In genomic region chrX:24153175-24153795, GRCh38 we compare ENCODE assay signal across 8 cellular contexts. TPM values are rescaled to one million over a fixed set of nuclear protein-coding genes. Genes with fewer than 3 reads are reported as not detected.
A peak's percentile ranks its signal among the peaks of the same experiment; 100 is the strongest.
DNase-seq lines count a peak whose midpoint lies in the region; ATAC-seq, FAIRE-seq and TF ChIP-seq lines count a peak whose summit lies in the region.

No MANE protein-coding gene starts in this region.

- H3K27me3 ChIP-seq in Karpas-422 (ENCODE audit: low read length) (no peaks in the 10 kb centered on the region), astrocyte (ENCODE audit: insufficient read depth, low read length) (no peaks in the 10 kb centered on the region)

- H3K36me3 Mint-ChIP-seq in astrocyte (ENCODE audit: low read depth, unreplicated experiment) (no peaks in the 10 kb centered on the region), nephron progenitor cell (ENCODE audit: low read depth) (peaks cover 21% of the 10 kb centered on the region)

- H3K79me2 ChIP-seq in Karpas-422 (ENCODE audit: low read length), result peaks cover 79% of the 10 kb centered on the region
- peaks cover 80% of the 10 kb centered on the region for H3K79me2 ChIP-seq in astrocyte (ENCODE audit: insufficient read depth, low read length)

- H3K9me2 ChIP-seq in Karpas-422 (replicated peaks; ENCODE audit: insufficient read depth, low read length), result no peaks in the 10 kb centered on the region

- H3K4me1 Mint-ChIP-seq in astrocyte (ENCODE audit: low read depth, unreplicated experiment) (peaks cover 18% of the 10 kb centered on the region), nephron progenitor cell (peaks cover 56% of the 10 kb centered on the region)

- no peak overlapping the region for H2AFZ ChIP-seq in Karpas-422 (ENCODE audit: low read length)
- no peak overlapping the region for H2AFZ ChIP-seq in astrocyte (ENCODE audit: low read depth, low read length)

- FAIRE-seq in astrocyte (lab: Jason Lieb, UNC), result peak; percentile 88

- H3K4me2 ChIP-seq in Karpas-422 (ENCODE audit: low read depth, low read length, poor library complexity, severe bottlenecking) (peak overlapping the region; percentile 89), astrocyte (ENCODE audit: low read length) (peak overlapping the region; percentile 34)

- peaks cover 13% of the 10 kb centered on the region; the same call in 1 of the 2 replicates for H4K20me1 ChIP-seq in Karpas-422 (ENCODE audit: insufficient read depth, low read depth, low read length)
- H4K20me1 ChIP-seq in astrocyte (ENCODE audit: insufficient read depth, low read length), result peaks cover 71% of the 10 kb centered on the region

- H3K4me3 Mint-ChIP-seq in astrocyte (ENCODE audit: unreplicated experiment) (peak overlapping the region; percentile 51), nephron progenitor cell (peak overlapping the region; percentile 98)

- H3K27ac Mint-ChIP-seq in astrocyte (ENCODE audit: unreplicated experiment) (peak overlapping the region; percentile 79), nephron progenitor cell (peak overlapping the region; percentile 97)

- DNase-seq in DMS79 treated with DMSO at 0.1 percent for 48 hours (lab: John Stamatoyannopoulos, UW) (peak; percentile 6), Karpas-422 (peak; percentile 53), astrocyte (ENCODE audit: low read depth) (no peak), nephron progenitor cell (peak; percentile 37), NCI-H1417 treated with DMSO at 0.1 percent for 48 hours (lab: John Stamatoyannopoulos, UW) (no peak)

- no peak for ATAC-seq in GM19463 (IDR thresholded peaks at IDR 0.05; ENCODE audit: unreplicated experiment)
- ATAC-seq in GM18517 (IDR thresholded peaks at IDR 0.05; ENCODE audit: unreplicated experiment), result no peak
- no peak for ATAC-seq in HG03432 (IDR thresholded peaks at IDR 0.05; ENCODE audit: unreplicated experiment)

- H3K4me1 ChIP-seq in Karpas-422 (ENCODE audit: low read length) (peaks cover 43% of the 10 kb centered on the region), astrocyte (ENCODE audit: insufficient read depth, low read length) (peaks cover 14% of the 10 kb centered on the region)

- no peak for TF ChIP-seq CTCF in astrocyte (IDR thresholded peaks at IDR 0.05; ENCODE audit: insufficient read depth, low read depth, low read length)
- no peak for TF ChIP-seq CTCF in nephron progenitor cell (IDR thresholded peaks at IDR 0.05)

- H3K9me3 ChIP-seq in Karpas-422 (ENCODE audit: low read length), result no peaks in the 10 kb centered on the region
- no peaks in the 10 kb centered on the region for H3K9me3 ChIP-seq in astrocyte (ENCODE audit: insufficient read depth, low read depth, low read length)

- H3K9me3 Mint-ChIP-seq in astrocyte (ENCODE audit: unreplicated experiment), result no peaks in the 10 kb centered on the region
- no peaks in the 10 kb centered on the region for H3K9me3 Mint-ChIP-seq in nephron progenitor cell

- H3K27ac ChIP-seq in Karpas-422 (ENCODE audit: low read length), result peak overlapping the region; percentile 52
- no peak overlapping the region for H3K27ac ChIP-seq in astrocyte (ENCODE audit: low read depth, low read length)

- H3K36me3 ChIP-seq in Karpas-422 (ENCODE audit: insufficient read depth, low read length) (peaks cover 26% of the 10 kb centered on the region; the same call in 1 of the 2 replicates), astrocyte (ENCODE audit: insufficient read depth, low read length) (peaks cover 5% of the 10 kb centered on the region)

- peak overlapping the region; percentile 93 for H3K9ac ChIP-seq in Karpas-422 (ENCODE audit: low read length)
- peak overlapping the region; percentile 21 for H3K9ac ChIP-seq in astrocyte (ENCODE audit: low read length)

- H3K27me3 Mint-ChIP-seq in astrocyte (ENCODE audit: low read depth, unreplicated experiment), result no peaks in the 10 kb centered on the region
- H3K27me3 Mint-ChIP-seq in nephron progenitor cell (ENCODE audit: low read depth, poor library complexity), result peaks cover 3% of the 10 kb centered on the region

- H3K4me3 ChIP-seq in Karpas-422 (ENCODE audit: low read length), result peak overlapping the region; percentile 91; the same call in 1 of the 2 replicates
- no peak overlapping the region for H3K4me3 ChIP-seq in astrocyte (ENCODE audit: insufficient read depth, low read depth, low read length)

RNA-seq across cellular contexts. Expression of gene ZFX, which starts 3.8 kb away (rescaled TPM):
- total RNA-seq in Karpas-422 (2014; rRNA removed; shearing (Covaris generic); ENCODE audit: low replicate concordance), result 26.4 and 44.2 TPM in 2 replicates
- 35.7 and 40.9 TPM in 2 replicates for total RNA-seq in astrocyte

Comparison
In these comparisons a context has a peak if more than half of its experiments do, and no peak if none do; other contexts are left out.
1. DNase-seq: peak in DMS79 treated with DMSO at 0.1 percent for 48 hours (single experiment), Karpas-422 (single experiment) and nephron progenitor cell (single experiment); none in astrocyte (single experiment) and NCI-H1417 treated with DMSO at 0.1 percent for 48 hours (single experiment).